19 cellular contexts compared by ENCODE assay signal in genomic region chr15:100250166-100250800, GRCh38.
"Had no signal": no experiment of that assay in that cellular context is flagged by ENCODE, and none has a peak within 500 bp of the region (broad histone marks: within the 10 kb centered on the region; RNA-seq: fewer than 3 reads in every experiment).

No MANE protein-coding gene starts in this region.

- ATAC-seq: activated CD8-positive, alpha-beta T cell treated with anti-CD3 and anti-CD28 coated beads, Interleukin-2, amount 10 ng/mL, durations not matched to agents 7 days and 5 days; esophagus mucosa; pancreas had no signal

- H3K4me1 ChIP-seq: lower lobe of right lung, pancreas, SJSA1 had no signal

- H3K4me3 ChIP-seq: lower lobe of right lung, pancreas, SJSA1, tibial nerve had no signal

- H3K27ac ChIP-seq: lower lobe of right lung, pancreas, SJSA1, tibial nerve had no signal

- FAIRE-seq: pancreas had no signal

- H3K27me3 Mint-ChIP-seq: activated CD4-positive, alpha-beta T cell treated with anti-CD3 and anti-CD28 coated beads, Interleukin-2, amount 10 ng/mL, durations not matched to agents 24 days and 14 days had no signal

- H3K4me3 Mint-ChIP-seq: activated CD4-positive, alpha-beta T cell treated with anti-CD3 and anti-CD28 coated beads, Interleukin-2, amount 10 ng/mL, durations not matched to agents 24 days and 14 days; activated CD8-positive, alpha-beta T cell treated with anti-CD3 and anti-CD28 coated beads, Interleukin-2, amount 10 ng/mL, durations not matched to agents 7 days and 5 days; activated naive CD4-positive, alpha-beta T cell treated with anti-CD3 and anti-CD28 coated beads for 36 hours; mesothelial cell of epicardium; neural crest cell had no signal

- H3K9me3 Mint-ChIP-seq: activated CD4-positive, alpha-beta T cell treated with anti-CD3 and anti-CD28 coated beads, Interleukin-2, amount 10 ng/mL, durations not matched to agents 24 days and 14 days; activated naive CD4-positive, alpha-beta T cell treated with anti-CD3 and anti-CD28 coated beads for 36 hours; mesothelial cell of epicardium had no signal

- H3K36me3 ChIP-seq: lower lobe of right lung, pancreas, SJSA1, tibial nerve had no signal

- H3K27me3 ChIP-seq: pancreas, SJSA1, tibial nerve had no signal

- H3K4me1 Mint-ChIP-seq: activated CD4-positive, alpha-beta T cell treated with anti-CD3 and anti-CD28 coated beads, Interleukin-2, amount 10 ng/mL, durations not matched to agents 24 days and 14 days had no signal

- H3K9me3 ChIP-seq: lower lobe of right lung, pancreas, SJSA1, tibial nerve had no signal

- H3K27ac Mint-ChIP-seq: activated CD4-positive, alpha-beta T cell treated with anti-CD3 and anti-CD28 coated beads, Interleukin-2, amount 10 ng/mL, durations not matched to agents 24 days and 14 days; activated CD8-positive, alpha-beta T cell treated with anti-CD3 and anti-CD28 coated beads, Interleukin-2, amount 10 ng/mL, durations not matched to agents 7 days and 5 days; activated naive CD4-positive, alpha-beta T cell treated with anti-CD3 and anti-CD28 coated beads for 36 hours; mesothelial cell of epicardium had no signal

- DNase-seq: activated CD4-positive, alpha-beta T cell treated with anti-CD3 and anti-CD28 coated beads, Interleukin-2, amount 10 ng/mL, durations not matched to agents 24 days and 14 days; activated CD4-positive, CD25-positive, alpha-beta regulatory T cell; activated CD8-positive, alpha-beta T cell treated with anti-CD3 and anti-CD28 coated beads, Interleukin-2, amount 10 ng/mL, durations not matched to agents 7 days and 5 days; activated naive CD4-positive, alpha-beta T cell treated with anti-CD3 and anti-CD28 coated beads for 36 hours; activated T-cell treated with anti-CD3 and anti-CD28 coated beads for 4 hours; glutamatergic neuron; hypothalamus; kidney glomerular epithelial cell; lower lobe of right lung; stimulated activated CD4-positive, alpha-beta T cell treated with anti-CD3 and anti-CD28 coated beads, Interleukin-2, amount 100 ng/mL, for 48 hours; stimulated activated naive CD4-positive, alpha-beta T cell; substantia nigra; T-helper 2 cell had no signal
